Comparison of ENCODE assay signal across 21 cellular contexts in genomic region chr13:25958983-25959382, GRCh38.
DNase-seq lines count a peak whose midpoint lies in the region; ATAC-seq and TF ChIP-seq lines count a peak whose summit lies in the region.
"Had no signal": no experiment of that assay in that cellular context is flagged by ENCODE, and none has a peak within 500 bp of the region (broad histone marks: within the 10 kb centered on the region; RNA-seq: fewer than 3 reads in every experiment).

No MANE protein-coding gene starts in this region.

- H3K4me3 ChIP-seq in CD4-positive, alpha-beta memory T cell (ENCODE audit: low read length in 2 of 2): no peak overlapping the region
- H3K4me3 ChIP-seq in NB4 (ENCODE audit: low read depth, low read length): no peak overlapping the region
- H3K4me3 ChIP-seq: MG63, PC-9 had no signal

- H3K27me3 ChIP-seq in CD4-positive, alpha-beta memory T cell (ENCODE audit: insufficient read depth, low read length): no peaks in the 10 kb centered on the region
- H3K27me3 ChIP-seq: MG63 had no signal

- DNase-seq in activated CD4-positive, alpha-beta T cell treated with anti-CD3 and anti-CD28 coated beads, Interleukin-2, amount 10 ng/mL, durations not matched to agents 7 days and 5 days: no peak
- no peak for DNase-seq in activated CD4-positive, alpha-beta T cell treated with anti-CD3 and anti-CD28 coated beads, Interleukin-2, amount 50 U/mL, for 48 hours
- peak in 2 of 5 donors; percentile 14 to 15 for DNase-seq in CD4-positive, alpha-beta memory T cell
- DNase-seq in NB4 (ENCODE audit: low read depth): peak; percentile 15
- DNase-seq in central memory CD4-positive, alpha-beta T cell: peak; percentile 10
- no peak for DNase-seq in CD1c-positive myeloid dendritic cell (ENCODE audit: extremely low spot score)
- no peak for DNase-seq in Right ventricle myocardium inferior (ENCODE audit: missing footprints)
- no peak for DNase-seq in SHP77 (lab: John Stamatoyannopoulos, UW)
- DNase-seq: CD8-positive, alpha-beta memory T cell; DMS 273 treated with DMSO at 0.1 percent for 48 hours; DMS79; Kasumi-1; MG63; NCI-H2029; NCI-H446 treated with DMSO at 0.1 percent for 48 hours; NCI-H526; NCI-H82; PC-9; RPMI8226; SHP77 treated with DMSO at 0.1 percent for 48 hours had no signal

- no peak for TF ChIP-seq POLR2A in NB4 (IDR thresholded peaks at IDR 0.05; ENCODE audit: extremely low read depth, insufficient read length)

- H3K27me3 Mint-ChIP-seq in activated CD4-positive, alpha-beta T cell treated with anti-CD3 and anti-CD28 coated beads, Interleukin-2, amount 10 ng/mL, durations not matched to agents 7 days and 5 days: peaks cover 3% of the 10 kb centered on the region
- H3K27me3 Mint-ChIP-seq in CD4-positive, alpha-beta memory T cell: no peaks in the 10 kb centered on the region

- peaks cover 26% of the 10 kb centered on the region for H3K4me1 Mint-ChIP-seq in activated CD4-positive, alpha-beta T cell treated with anti-CD3 and anti-CD28 coated beads, Interleukin-2, amount 10 ng/mL, durations not matched to agents 7 days and 5 days
- peaks cover 21 to 52% (median 31%) of the 10 kb centered on the region in 4 donors for H3K4me1 Mint-ChIP-seq in CD4-positive, alpha-beta memory T cell

- TF ChIP-seq CTCF in NB4 (IDR thresholded peaks at IDR 0.05; ENCODE audit: low read depth, low read length): no peak

- no peaks in the 10 kb centered on the region for H3K36me3 ChIP-seq in CD4-positive, alpha-beta memory T cell (ENCODE audit: insufficient read depth, low read length)
- H3K36me3 ChIP-seq: MG63 had no signal

- H3K4me3 Mint-ChIP-seq in activated CD4-positive, alpha-beta T cell treated with anti-CD3 and anti-CD28 coated beads, Interleukin-2, amount 10 ng/mL, durations not matched to agents 7 days and 5 days: no peak overlapping the region
- H3K4me3 Mint-ChIP-seq in CD4-positive, alpha-beta memory T cell: peak overlapping the region in 7 of 8 donors; percentile 14 to 67 (median 52)
- H3K4me3 Mint-ChIP-seq: CD8-positive, alpha-beta memory T cell had no signal

- POLR2A ChIA-PET in activated CD4-positive, alpha-beta T cell treated with anti-CD3 and anti-CD28 coated beads, Interleukin-2, amount 10 ng/mL, durations not matched to agents 7 days and 5 days (lab: Charles Lee): no interaction called here
- POLR2A ChIA-PET in CD4-positive, alpha-beta memory T cell (lab: Charles Lee; ENCODE audit: partially characterized antibody): interaction anchor here (1.6 to 3.4 kb wide), 3 partner anchors 9 to 14 kb away, joined by 4 to 19 read pairs (median 6); no protein-coding TSS in a partner anchor

- H3K9me3 Mint-ChIP-seq in activated CD4-positive, alpha-beta T cell treated with anti-CD3 and anti-CD28 coated beads, Interleukin-2, amount 10 ng/mL, durations not matched to agents 7 days and 5 days: peaks cover 7% of the 10 kb centered on the region
- peaks cover 2 to 18% (median 4%) of the 10 kb centered on the region in 8 donors for H3K9me3 Mint-ChIP-seq in CD4-positive, alpha-beta memory T cell

- intact Hi-C loops in CD4-positive, alpha-beta memory T cell (cut with micrococcal nuclease): no loop called here
- intact Hi-C loops in Right ventricle myocardium inferior (cut with DNase I): no loop called here

- H3K27ac Mint-ChIP-seq in activated CD4-positive, alpha-beta T cell treated with anti-CD3 and anti-CD28 coated beads, Interleukin-2, amount 10 ng/mL, durations not matched to agents 7 days and 5 days: peak overlapping the region; percentile 43
- peak overlapping the region in 4 of 7 donors; percentile 3 to 80 (median 12) for H3K27ac Mint-ChIP-seq in CD4-positive, alpha-beta memory T cell

- ATAC-seq in Right ventricle myocardium inferior: no peak
- ATAC-seq: HCT116 had no signal

- H3K4me1 ChIP-seq in CD4-positive, alpha-beta memory T cell (ENCODE audit: insufficient read depth, low read length): peaks cover 28% of the 10 kb centered on the region

- no peaks in the 10 kb centered on the region for H3K9me3 ChIP-seq in CD4-positive, alpha-beta memory T cell (ENCODE audit: control insufficient read depth in 1 of 2, low read length in 2 of 2)

- no peak overlapping the region for H3K27ac ChIP-seq in CD4-positive, alpha-beta memory T cell (ENCODE audit: low read depth, low read length)
- H3K27ac ChIP-seq: PC-9 had no signal

- CTCF ChIA-PET in activated CD4-positive, alpha-beta T cell treated with anti-CD3 and anti-CD28 coated beads, Interleukin-2, amount 10 ng/mL, durations not matched to agents 7 days and 5 days (lab: Charles Lee): no interaction called here
- CTCF ChIA-PET in CD4-positive, alpha-beta memory T cell (lab: Charles Lee; ENCODE audit: partially characterized antibody): no interaction called here

- peaks cover 7% of the 10 kb centered on the region for H3K36me3 Mint-ChIP-seq in activated CD4-positive, alpha-beta T cell treated with anti-CD3 and anti-CD28 coated beads, Interleukin-2, amount 10 ng/mL, durations not matched to agents 7 days and 5 days (ENCODE audit: low read depth)
- H3K36me3 Mint-ChIP-seq in CD4-positive, alpha-beta memory T cell: peaks cover 0 to 1% of the 10 kb centered on the region in 2 donors

Comparison
In these comparisons a context has a peak if more than half of its experiments do, and no peak if none do; other contexts are left out.
1. DNase-seq: peak in NB4 (single experiment) and central memory CD4-positive, alpha-beta T cell (single experiment); none in activated CD4-positive, alpha-beta T cell treated with anti-CD3 and anti-CD28 coated beads, Interleukin-2, amount 10 ng/mL, durations not matched to agents 7 days and 5 days (single experiment), activated CD4-positive, alpha-beta T cell treated with anti-CD3 and anti-CD28 coated beads, Interleukin-2, amount 50 U/mL, for 48 hours (0 of 2), CD1c-positive myeloid dendritic cell (single experiment), Right ventricle myocardium inferior (single experiment) and SHP77 (0 of 2).